In the genomic region with DNA sequence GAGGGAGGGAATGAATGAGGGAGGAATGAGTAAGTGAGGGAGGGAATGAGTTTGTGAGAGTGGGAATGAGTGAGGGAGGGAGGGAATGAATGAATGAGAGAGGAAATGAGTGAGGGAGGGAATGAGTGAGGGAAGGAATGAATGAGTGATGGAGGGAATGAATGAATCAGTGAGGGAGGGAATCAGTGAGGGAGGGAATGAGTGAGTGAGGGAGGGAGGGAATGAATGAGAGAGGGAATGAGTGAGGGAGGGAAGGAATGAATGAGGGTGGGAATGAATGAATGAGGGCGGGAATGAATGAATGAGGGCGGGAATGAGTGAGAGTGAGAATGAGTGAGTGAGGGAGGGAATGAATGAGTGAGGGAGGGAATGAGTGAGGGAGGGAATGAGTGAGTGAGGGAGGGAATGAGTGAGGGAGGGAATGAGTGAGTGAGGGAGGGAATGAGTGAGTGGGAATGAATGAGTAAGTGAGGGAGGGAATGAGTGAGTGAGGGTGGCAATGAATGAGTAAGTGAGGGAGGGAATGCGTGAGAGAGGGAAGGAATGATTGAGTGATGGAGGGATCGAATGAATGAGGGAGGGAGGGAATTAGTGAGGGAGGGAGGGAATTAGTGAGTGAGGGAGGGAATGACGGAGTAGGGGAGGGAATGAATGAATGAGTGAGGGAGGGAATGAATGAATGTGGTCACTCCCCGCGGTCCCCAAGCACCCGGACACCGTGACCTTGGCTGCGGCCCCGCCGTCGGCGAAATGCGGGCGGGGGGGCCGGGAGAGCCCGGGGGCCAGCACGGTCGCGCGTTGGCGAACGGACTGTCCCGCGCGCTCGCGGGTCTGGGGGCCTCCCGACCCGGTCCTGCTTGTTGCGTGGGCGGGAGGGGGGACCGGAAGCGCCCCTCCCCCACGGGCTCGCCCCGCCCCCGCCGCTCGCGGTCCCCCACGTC, we compare ENCODE assay signal across 1 cellular context.
TF ChIP-seq lines count a peak whose summit lies in the region.

No MANE protein-coding gene starts in this region.

TF ChIP-seq in A549, 52 proteins besides CTCF, POLR2A, EP300 and RAD21 (continued from another document):
- TF ChIP-seq ZSCAN20 (CRISPR knock-in tag; IDR thresholded peaks at IDR 0.05) (no peak), ZNF302 (CRISPR knock-in tag; IDR thresholded peaks at IDR 0.05) (no peak), EHMT2 (IDR thresholded peaks at IDR 0.05; ENCODE audit: low read depth) (no peak), USF2 (IDR thresholded peaks at IDR 0.05) (no peak), NPAS2 (CRISPR knock-in tag; IDR thresholded peaks at IDR 0.05; ENCODE audit: borderline replicate concordance) (no peak), HDAC2 (IDR thresholded peaks at IDR 0.05) (peak; percentile 30; the same call in 1 of the 2 replicates), BCL3 (IDR thresholded peaks at IDR 0.05) (peak; percentile 50; the same call in 1 of the 3 replicates), TFCP2L1 (CRISPR knock-in tag; IDR thresholded peaks at IDR 0.05) (no peak), ZFP36 (IDR thresholded peaks at IDR 0.05; ENCODE audit: borderline replicate concordance, partially characterized antibody) (no peak), ATOH8 (CRISPR knock-in tag; IDR thresholded peaks at IDR 0.05; ENCODE audit: low read depth) (no peak), NFE2L2 (conservative IDR thresholded peaks at IDR 0.05; ENCODE audit: low read length) (no peak), ESRRA (IDR thresholded peaks at IDR 0.05; ENCODE audit: borderline replicate concordance, low read length) (peak; percentile 82), POLR2AphosphoS2 (conservative IDR thresholded peaks at IDR 0.05; ENCODE audit: low read length) (no peak), JUN (IDR thresholded peaks at IDR 0.05) (peak in 1 of 2 experiments; percentile 14; a peak in 1 of 5 replicates), CBX2 (IDR thresholded peaks at IDR 0.05; ENCODE audit: borderline replicate concordance, low read depth) (no peak), SMC3 (IDR thresholded peaks at IDR 0.05) (0 out of 3 replicates have a peak, but pooled peaks have one; percentile 8), GATA3 (IDR thresholded peaks at IDR 0.05; ENCODE audit: borderline replicate concordance) (no peak), KDM1A (IDR thresholded peaks at IDR 0.05; ENCODE audit: low read depth) (peak; percentile 87; the same call in 1 of the 2 replicates), FOXS1 (CRISPR knock-in tag; IDR thresholded peaks at IDR 0.05) (no peak), CHD4 (IDR thresholded peaks at IDR 0.05; ENCODE audit: borderline replicate concordance) (no peak), HOXB5 (CRISPR knock-in tag; IDR thresholded peaks at IDR 0.05) (no peak)
- TF ChIP-seq, protein P1, sequence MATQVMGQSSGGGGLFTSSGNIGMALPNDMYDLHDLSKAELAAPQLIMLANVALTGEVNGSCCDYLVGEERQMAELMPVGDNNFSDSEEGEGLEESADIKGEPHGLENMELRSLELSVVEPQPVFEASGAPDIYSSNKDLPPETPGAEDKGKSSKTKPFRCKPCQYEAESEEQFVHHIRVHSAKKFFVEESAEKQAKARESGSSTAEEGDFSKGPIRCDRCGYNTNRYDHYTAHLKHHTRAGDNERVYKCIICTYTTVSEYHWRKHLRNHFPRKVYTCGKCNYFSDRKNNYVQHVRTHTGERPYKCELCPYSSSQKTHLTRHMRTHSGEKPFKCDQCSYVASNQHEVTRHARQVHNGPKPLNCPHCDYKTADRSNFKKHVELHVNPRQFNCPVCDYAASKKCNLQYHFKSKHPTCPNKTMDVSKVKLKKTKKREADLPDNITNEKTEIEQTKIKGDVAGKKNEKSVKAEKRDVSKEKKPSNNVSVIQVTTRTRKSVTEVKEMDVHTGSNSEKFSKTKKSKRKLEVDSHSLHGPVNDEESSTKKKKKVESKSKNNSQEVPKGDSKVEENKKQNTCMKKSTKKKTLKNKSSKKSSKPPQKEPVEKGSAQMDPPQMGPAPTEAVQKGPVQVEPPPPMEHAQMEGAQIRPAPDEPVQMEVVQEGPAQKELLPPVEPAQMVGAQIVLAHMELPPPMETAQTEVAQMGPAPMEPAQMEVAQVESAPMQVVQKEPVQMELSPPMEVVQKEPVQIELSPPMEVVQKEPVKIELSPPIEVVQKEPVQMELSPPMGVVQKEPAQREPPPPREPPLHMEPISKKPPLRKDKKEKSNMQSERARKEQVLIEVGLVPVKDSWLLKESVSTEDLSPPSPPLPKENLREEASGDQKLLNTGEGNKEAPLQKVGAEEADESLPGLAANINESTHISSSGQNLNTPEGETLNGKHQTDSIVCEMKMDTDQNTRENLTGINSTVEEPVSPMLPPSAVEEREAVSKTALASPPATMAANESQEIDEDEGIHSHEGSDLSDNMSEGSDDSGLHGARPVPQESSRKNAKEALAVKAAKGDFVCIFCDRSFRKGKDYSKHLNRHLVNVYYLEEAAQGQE (IDR thresholded peaks at IDR 0.05) = no peak
